In the genomic region with DNA sequence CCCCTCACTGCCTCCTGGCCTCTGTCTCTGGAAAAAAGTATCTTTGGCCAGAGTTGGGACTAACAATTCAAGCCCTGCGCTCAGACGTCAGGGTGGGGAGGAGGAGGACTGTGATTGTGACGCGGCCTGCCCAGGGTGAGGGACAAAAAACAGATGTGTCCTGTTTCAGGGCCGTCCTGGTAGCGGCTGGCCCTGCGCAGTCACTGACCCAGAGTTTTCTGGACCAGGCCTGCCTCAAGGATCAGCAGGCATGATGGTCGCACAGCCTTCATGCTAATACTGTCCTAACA, we compare ENCODE assay signal across 1 cellular context.
TF ChIP-seq lines count a peak whose summit lies in the region.

No MANE protein-coding gene starts in this region.

TF ChIP-seq in K562, 482 proteins besides CTCF, POLR2A, EP300 and RAD21 (continued from another document):
- TF ChIP-seq SRSF9 (IDR thresholded peaks at IDR 0.05; ENCODE audit: borderline replicate concordance, low read depth, low read length), result no peak
- no peak for TF ChIP-seq TEAD4 (IDR thresholded peaks at IDR 0.05; ENCODE audit: low read length)
- no peak for TF ChIP-seq TEAD4 (CRISPR knock-in tag; IDR thresholded peaks at IDR 0.05; ENCODE audit: borderline replicate concordance)
- no peak for TF ChIP-seq NCOA1 (IDR thresholded peaks at IDR 0.05; ENCODE audit: low read depth)
- no peak for TF ChIP-seq TAF1 (IDR thresholded peaks at IDR 0.05; ENCODE audit: control insufficient read depth, extremely low read depth, insufficient read depth, low read length, severe bottlenecking)
- TF ChIP-seq, protein P1, sequence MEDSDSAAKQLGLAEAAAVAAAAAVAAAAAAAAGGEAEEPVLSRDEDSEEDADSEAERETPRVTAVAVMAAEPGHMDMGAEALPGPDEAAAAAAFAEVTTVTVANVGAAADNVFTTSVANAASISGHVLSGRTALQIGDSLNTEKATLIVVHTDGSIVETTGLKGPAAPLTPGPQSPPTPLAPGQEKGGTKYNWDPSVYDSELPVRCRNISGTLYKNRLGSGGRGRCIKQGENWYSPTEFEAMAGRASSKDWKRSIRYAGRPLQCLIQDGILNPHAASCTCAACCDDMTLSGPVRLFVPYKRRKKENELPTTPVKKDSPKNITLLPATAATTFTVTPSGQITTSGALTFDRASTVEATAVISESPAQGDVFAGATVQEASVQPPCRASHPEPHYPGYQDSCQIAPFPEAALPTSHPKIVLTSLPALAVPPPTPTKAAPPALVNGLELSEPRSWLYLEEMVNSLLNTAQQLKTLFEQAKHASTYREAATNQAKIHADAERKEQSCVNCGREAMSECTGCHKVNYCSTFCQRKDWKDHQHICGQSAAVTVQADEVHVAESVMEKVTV (CRISPR knock-in tag; IDR thresholded peaks at IDR 0.05), result no peak
- TF ChIP-seq, protein P2, sequence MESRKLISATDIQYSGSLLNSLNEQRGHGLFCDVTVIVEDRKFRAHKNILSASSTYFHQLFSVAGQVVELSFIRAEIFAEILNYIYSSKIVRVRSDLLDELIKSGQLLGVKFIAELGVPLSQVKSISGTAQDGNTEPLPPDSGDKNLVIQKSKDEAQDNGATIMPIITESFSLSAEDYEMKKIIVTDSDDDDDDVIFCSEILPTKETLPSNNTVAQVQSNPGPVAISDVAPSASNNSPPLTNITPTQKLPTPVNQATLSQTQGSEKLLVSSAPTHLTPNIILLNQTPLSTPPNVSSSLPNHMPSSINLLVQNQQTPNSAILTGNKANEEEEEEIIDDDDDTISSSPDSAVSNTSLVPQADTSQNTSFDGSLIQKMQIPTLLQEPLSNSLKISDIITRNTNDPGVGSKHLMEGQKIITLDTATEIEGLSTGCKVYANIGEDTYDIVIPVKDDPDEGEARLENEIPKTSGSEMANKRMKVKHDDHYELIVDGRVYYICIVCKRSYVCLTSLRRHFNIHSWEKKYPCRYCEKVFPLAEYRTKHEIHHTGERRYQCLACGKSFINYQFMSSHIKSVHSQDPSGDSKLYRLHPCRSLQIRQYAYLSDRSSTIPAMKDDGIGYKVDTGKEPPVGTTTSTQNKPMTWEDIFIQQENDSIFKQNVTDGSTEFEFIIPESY (CRISPR knock-in tag; IDR thresholded peaks at IDR 0.05), result peak; percentile 88
- no peak for TF ChIP-seq GABPB1 (CRISPR knock-in tag; IDR thresholded peaks at IDR 0.05)
- TF ChIP-seq POLR2G (IDR thresholded peaks at IDR 0.05; ENCODE audit: low read depth, low read length), result peak; percentile 5; the same call in 1 of the 2 replicates
- TF ChIP-seq, protein P3, sequence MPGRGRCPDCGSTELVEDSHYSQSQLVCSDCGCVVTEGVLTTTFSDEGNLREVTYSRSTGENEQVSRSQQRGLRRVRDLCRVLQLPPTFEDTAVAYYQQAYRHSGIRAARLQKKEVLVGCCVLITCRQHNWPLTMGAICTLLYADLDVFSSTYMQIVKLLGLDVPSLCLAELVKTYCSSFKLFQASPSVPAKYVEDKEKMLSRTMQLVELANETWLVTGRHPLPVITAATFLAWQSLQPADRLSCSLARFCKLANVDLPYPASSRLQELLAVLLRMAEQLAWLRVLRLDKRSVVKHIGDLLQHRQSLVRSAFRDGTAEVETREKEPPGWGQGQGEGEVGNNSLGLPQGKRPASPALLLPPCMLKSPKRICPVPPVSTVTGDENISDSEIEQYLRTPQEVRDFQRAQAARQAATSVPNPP (IDR thresholded peaks at IDR 0.05; ENCODE audit: borderline replicate concordance, insufficient read depth, insufficient read length), result no peak
- 0 out of 2 replicates have a peak, but pooled peaks have one; percentile 22 for TF ChIP-seq SUPT5H (IDR thresholded peaks at IDR 0.05)
- TF ChIP-seq, protein P4, sequence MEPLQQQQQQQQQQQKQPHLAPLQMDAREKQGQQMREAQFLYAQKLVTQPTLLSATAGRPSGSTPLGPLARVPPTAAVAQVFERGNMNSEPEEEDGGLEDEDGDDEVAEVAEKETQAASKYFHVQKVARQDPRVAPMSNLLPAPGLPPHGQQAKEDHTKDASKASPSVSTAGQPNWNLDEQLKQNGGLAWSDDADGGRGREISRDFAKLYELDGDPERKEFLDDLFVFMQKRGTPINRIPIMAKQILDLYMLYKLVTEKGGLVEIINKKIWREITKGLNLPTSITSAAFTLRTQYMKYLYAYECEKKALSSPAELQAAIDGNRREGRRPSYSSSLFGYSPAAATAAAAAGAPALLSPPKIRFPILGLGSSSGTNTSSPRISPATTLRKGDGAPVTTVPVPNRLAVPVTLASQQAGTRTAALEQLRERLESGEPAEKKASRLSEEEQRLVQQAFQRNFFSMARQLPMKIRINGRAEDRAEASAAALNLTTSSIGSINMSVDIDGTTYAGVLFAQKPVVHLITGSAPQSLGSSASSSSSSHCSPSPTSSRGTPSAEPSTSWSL (CRISPR knock-in tag; IDR thresholded peaks at IDR 0.05; ENCODE audit: borderline replicate concordance), result no peak
- TF ChIP-seq PTRF (tag; IDR thresholded peaks at IDR 0.05), result no peak
